ENCODE assay signal across 17 cellular contexts in genomic region chr9:120850315-120850714, GRCh38.
"Had no signal": no experiment of that assay in that cellular context is flagged by ENCODE, and none has a peak within 500 bp of the region (broad histone marks: within the 10 kb centered on the region; RNA-seq: fewer than 3 reads in every experiment).

No MANE protein-coding gene starts in this region.

- DNase-seq: activated CD4-positive, alpha-beta T cell treated with anti-CD3 and anti-CD28 coated beads, Interleukin-2, amount 50 U/mL, for 4 hours; activated CD4-positive, CD25-positive, alpha-beta regulatory T cell; amniotic stem cell; body of pancreas; caudate nucleus; colonic mucosa; islet precursor cell; sigmoid colon; stimulated activated CD4-positive, alpha-beta T cell treated with anti-CD3 and anti-CD28 coated beads, Interleukin-1b, Interleukin-23, amount 100 ng/mL, for 48 hours; substantia nigra; transverse colon had no signal

- ATAC-seq: body of pancreas, esophagus mucosa had no signal

- H3K4me3 ChIP-seq: body of pancreas, colonic mucosa, hepatocyte, lung, sigmoid colon, transverse colon, vagina had no signal

- H3K27me3 ChIP-seq: body of pancreas, colonic mucosa, hepatocyte, sigmoid colon, transverse colon, vagina had no signal

- H3K4me1 ChIP-seq: colonic mucosa, parathyroid adenoma, sigmoid colon, transverse colon, vagina had no signal

- H3K36me3 ChIP-seq: colonic mucosa, transverse colon, vagina had no signal

- H3K27ac ChIP-seq: body of pancreas, colonic mucosa, hepatocyte, parathyroid adenoma, sigmoid colon, transverse colon, vagina had no signal

- H3K9me3 ChIP-seq: body of pancreas, colonic mucosa, sigmoid colon, transverse colon, vagina had no signal

- H3K36me3 Mint-ChIP-seq: mesothelial cell of epicardium had no signal

- H3K4me3 Mint-ChIP-seq: mesothelial cell of epicardium had no signal

- H3K27ac Mint-ChIP-seq: mesothelial cell of epicardium had no signal

- H3K9me3 Mint-ChIP-seq: mesothelial cell of epicardium had no signal
